ENCODE assay signal across 1 cellular context in the genomic region with DNA sequence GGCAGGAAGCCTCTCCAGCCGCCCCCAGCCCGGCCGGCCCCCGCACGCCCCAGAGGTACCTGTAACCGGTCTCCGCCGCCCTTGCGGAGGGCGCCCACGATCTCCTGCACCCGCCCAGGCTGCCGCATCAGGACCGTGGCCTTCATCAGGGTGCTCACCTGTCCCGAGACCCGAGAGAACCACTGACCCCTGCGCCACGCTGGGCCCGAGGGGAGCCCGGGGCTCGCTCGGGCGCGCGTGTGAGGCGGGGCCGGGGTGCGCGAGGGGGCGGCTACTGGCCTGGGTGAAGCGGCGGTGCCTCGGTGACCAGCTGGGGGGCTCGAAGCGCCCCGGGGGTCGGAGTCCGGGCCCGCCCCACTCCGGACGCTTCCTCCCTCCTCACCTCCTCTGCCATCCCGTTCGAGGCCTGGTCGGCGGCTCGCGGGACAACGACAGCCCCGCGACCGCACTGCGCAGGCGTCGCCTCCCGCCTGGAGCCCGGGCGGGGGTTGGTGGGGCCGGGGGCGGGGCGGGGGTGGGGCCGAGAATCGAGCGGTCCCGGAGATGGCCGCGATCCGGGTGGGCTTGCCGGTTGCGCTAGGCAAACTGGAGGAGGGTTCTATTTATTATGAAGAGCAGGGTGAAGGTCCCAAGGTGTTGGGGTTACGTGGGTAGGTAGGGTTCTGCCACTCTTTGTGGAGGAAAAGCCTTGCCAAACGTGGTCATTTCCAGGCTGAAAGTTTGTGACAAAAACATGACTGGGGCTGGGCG.
TF ChIP-seq lines count a peak whose summit lies in the region.

A gene (minus strand): TSS at position 433 of the 750 bp plus-strand sequence. CDS start 39 bp downstream, at position 394.

TF ChIP-seq in SK-N-SH treated with all-trans-retinoic acid at 6 μM for 48 hours, 23 proteins besides CTCF, POLR2A, EP300 and RAD21 (continued from another document):
- TF ChIP-seq, protein P1, sequence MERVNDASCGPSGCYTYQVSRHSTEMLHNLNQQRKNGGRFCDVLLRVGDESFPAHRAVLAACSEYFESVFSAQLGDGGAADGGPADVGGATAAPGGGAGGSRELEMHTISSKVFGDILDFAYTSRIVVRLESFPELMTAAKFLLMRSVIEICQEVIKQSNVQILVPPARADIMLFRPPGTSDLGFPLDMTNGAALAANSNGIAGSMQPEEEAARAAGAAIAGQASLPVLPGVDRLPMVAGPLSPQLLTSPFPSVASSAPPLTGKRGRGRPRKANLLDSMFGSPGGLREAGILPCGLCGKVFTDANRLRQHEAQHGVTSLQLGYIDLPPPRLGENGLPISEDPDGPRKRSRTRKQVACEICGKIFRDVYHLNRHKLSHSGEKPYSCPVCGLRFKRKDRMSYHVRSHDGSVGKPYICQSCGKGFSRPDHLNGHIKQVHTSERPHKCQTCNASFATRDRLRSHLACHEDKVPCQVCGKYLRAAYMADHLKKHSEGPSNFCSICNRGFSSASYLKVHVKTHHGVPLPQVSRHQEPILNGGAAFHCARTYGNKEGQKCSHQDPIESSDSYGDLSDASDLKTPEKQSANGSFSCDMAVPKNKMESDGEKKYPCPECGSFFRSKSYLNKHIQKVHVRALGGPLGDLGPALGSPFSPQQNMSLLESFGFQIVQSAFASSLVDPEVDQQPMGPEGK (CRISPR knock-in tag; IDR thresholded peaks at IDR 0.05; ENCODE audit: borderline replicate concordance), result no peak
- no peak for TF ChIP-seq ZNF70 (CRISPR knock-in tag; IDR thresholded peaks at IDR 0.05)
- TF ChIP-seq SNAI2 (CRISPR knock-in tag; IDR thresholded peaks at IDR 0.05), result no peak
TF ChIP-seq in SK-N-SH treated with all-trans-retinoic acid at 6 μM for 48 hours: peak in this region for 0.
